In the genomic region with DNA sequence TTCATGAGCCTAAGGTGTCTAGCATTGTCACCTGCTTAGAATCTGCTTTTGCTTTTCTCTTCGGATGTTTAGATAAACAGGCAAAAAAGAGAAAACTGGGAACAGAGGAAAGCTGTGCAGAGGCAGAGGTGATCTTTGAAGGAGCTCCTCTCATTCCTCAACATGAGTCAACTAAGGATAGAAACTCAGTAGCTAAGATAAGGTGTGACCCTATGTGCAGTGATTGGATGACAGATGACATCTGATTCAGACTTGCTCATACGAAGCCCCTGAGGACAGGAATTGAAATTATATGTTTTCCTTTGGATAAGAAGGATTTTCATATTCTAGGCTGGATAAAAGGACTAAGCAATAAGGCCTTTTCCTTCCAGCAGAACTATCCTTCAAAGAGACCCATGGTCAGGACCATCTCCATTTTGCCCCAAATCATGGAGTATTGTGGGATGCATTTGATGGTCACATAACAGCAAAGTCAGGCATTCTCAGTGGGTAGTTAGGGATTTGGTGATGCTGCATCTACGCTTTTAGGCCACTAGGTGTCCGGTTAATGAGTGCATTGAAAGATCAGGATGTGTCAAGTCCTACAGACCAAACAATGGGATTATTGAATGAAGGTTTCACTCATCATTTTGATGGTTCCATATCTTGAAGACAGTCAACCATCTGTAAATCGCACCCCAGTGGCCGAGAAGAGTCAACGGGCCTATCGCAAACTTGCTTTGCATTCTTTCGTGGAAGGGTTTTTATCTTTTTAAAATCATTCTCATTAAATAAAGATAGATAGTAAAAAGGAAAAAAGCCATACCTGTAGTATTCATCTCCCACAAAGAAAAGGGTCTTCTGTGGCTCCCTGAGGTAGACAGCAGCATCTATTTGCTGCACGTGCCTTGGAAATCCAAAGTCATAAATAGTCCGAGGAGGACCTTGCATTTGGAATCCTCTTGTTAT, we compare ENCODE assay signal across 8 cellular contexts. TPM values are rescaled to one million over a fixed set of nuclear protein-coding genes. Genes with fewer than 3 reads are reported as not detected.
DNase-seq lines count a peak whose midpoint lies in the region; ATAC-seq and TF ChIP-seq lines count a peak whose summit lies in the region.

No MANE protein-coding gene starts in this region.

- H3K4me1 ChIP-seq in hepatocyte (ENCODE audit: insufficient read depth), result no peaks in the 10 kb centered on the region
- H3K4me1 ChIP-seq in psoas muscle, result no peaks in the 10 kb centered on the region

- no peaks in the 10 kb centered on the region for H3K36me3 ChIP-seq in BJ (ENCODE audit: control insufficient read depth, insufficient read depth, low read length)
- no peaks in the 10 kb centered on the region for H3K36me3 ChIP-seq in hepatocyte (replicated peaks; ENCODE audit: insufficient read depth, low read depth)
- no peaks in the 10 kb centered on the region for H3K36me3 ChIP-seq in psoas muscle (ENCODE audit: insufficient read depth in 1 of 2, low read depth in 1 of 2)

- CTCF ChIA-PET in BJ (lab: Yijun Ruan, JAX), result interaction anchor here (0.5 to 4.8 kb wide), 9 partner anchors 9 to 940 kb away, joined by 3 to 21 read pairs (median 3); no protein-coding TSS in a partner anchor

- no peaks in the 10 kb centered on the region for H3K9me2 ChIP-seq in hepatocyte (replicated peaks; ENCODE audit: insufficient read depth)

- TF ChIP-seq CTCF in BJ (IDR thresholded peaks at IDR 0.05; ENCODE audit: insufficient read depth, low read depth, low read length) (peak; percentile 64), GM20000 (IDR thresholded peaks at IDR 0.05; ENCODE audit: extremely low read depth, missing control alignments) (peak; percentile 34), hepatocyte (IDR thresholded peaks at IDR 0.05; ENCODE audit: poor library complexity) (peak; percentile 30), psoas muscle (IDR thresholded peaks at IDR 0.05) (no peak)

- H3K27me3 ChIP-seq in BJ (ENCODE audit: control insufficient read depth, insufficient read depth, low read length) (no peaks in the 10 kb centered on the region; the same call in 1 of the 2 replicates), hepatocyte (no peaks in the 10 kb centered on the region), psoas muscle (ENCODE audit: insufficient read depth in 3 of 3, low read length in 2 of 3) (no peaks in the 10 kb centered on the region)

- POLR2A ChIA-PET in BJ (lab: Charles Lee), result interaction anchor here (0.5 kb wide), 1 partner anchor 19 kb away, joined by 7 read pairs; no protein-coding TSS in a partner anchor

- H3K4me3 ChIP-seq in BJ (ENCODE audit: low read depth, low read length), result no peak overlapping the region
- H3K4me3 ChIP-seq in hepatocyte, result no peak overlapping the region
- no peak overlapping the region for H3K4me3 ChIP-seq in psoas muscle

- no peak overlapping the region for H2AFZ ChIP-seq in hepatocyte

- H3K4me2 ChIP-seq in hepatocyte, result no peak overlapping the region

- intact Hi-C loops in psoas muscle (cut with DNase I), result no loop called here
- intact Hi-C loops in Right ventricle myocardium inferior (cut with DNase I), result no loop called here

- H3K9me3 ChIP-seq in hepatocyte (ENCODE audit: low read depth), result no peaks in the 10 kb centered on the region
- H3K9me3 ChIP-seq in psoas muscle, result no peaks in the 10 kb centered on the region

- no peaks in the 10 kb centered on the region for H4K20me1 ChIP-seq in hepatocyte (ENCODE audit: insufficient read depth, poor library complexity, severe bottlenecking)

- H3K27ac ChIP-seq in hepatocyte (no peak overlapping the region), psoas muscle (no peak overlapping the region)

- 84% methylated on average over 11 of the region's 11 CpGs for WGBS in hepatocyte (ENCODE audit: low lambda C conversion rate, missing lambda C conversion rate)
- WGBS in psoas muscle, 3 donors, result 81 to 83% (median 82%) methylated on average over 11 of the region's 11 CpGs

- DNase-seq in BJ (ENCODE audit: low read depth) (no peak), GM20000 (ENCODE audit: low spot score) (no peak), RPMI8226 (peak; percentile 8), hepatocyte (ENCODE audit: low spot score) (no peak), psoas muscle (no peak), HK-2 (ENCODE audit: unreplicated experiment) (no peak), Right ventricle myocardium inferior (ENCODE audit: missing footprints) (no peak)

- ATAC-seq in psoas muscle (no peak), Right ventricle myocardium inferior (no peak), GM18873 (IDR thresholded peaks at IDR 0.05; ENCODE audit: low FRiP score, unreplicated experiment) (no peak)

- H3K79me2 ChIP-seq in hepatocyte, result no peaks in the 10 kb centered on the region

RNA-seq across cellular contexts. Expression of a gene that starts 32.2 kb away (rescaled TPM):
- polyA plus RNA-seq in BJ (2011; rRNA removed), result not detected in 2 replicates
- polyA minus RNA-seq in BJ (2011; rRNA and poly(A)+ RNA removed), result not detected in 2 replicates
- not detected in 2 replicates for total RNA-seq in hepatocyte
- not detected in 2 replicates for polyA plus RNA-seq in hepatocyte
- total RNA-seq in psoas muscle, result not detected
- polyA plus RNA-seq in psoas muscle, result not detected
- total RNA-seq in Right ventricle myocardium inferior, result not detected
